Comparison of ENCODE assay signal across 8 cellular contexts in genomic region chr4:37825501-37825900, GRCh38. TPM values are rescaled to one million over a fixed set of nuclear protein-coding genes. Genes with fewer than 3 reads are reported as not detected.
DNase-seq lines count a peak whose midpoint lies in the region; ATAC-seq, FAIRE-seq and TF ChIP-seq lines count a peak whose summit lies in the region.
"Not testable (repeated sequence)": the region's sequence is repeated elsewhere in the genome, so short reads cannot be mapped to it uniquely, and the experiment has no call there.

No MANE protein-coding gene starts in this region.

- H4K5ac ChIP-seq in mesendoderm (ENCODE audit: low read length) = not testable (repeated sequence)

- CTCF ChIA-PET in activated CD4-positive, alpha-beta memory T cell treated with anti-CD3 and anti-CD28 coated beads, Interleukin-2, amount 10 ng/mL, durations not matched to agents 7 days and 5 days (lab: Charles Lee) = interaction anchor here (1.4 to 1.5 kb wide), 2 partner anchors 139 to 153 kb away, joined by 3 to 4 read pairs; partner anchors contain the start of gene RELL1

- POLR2A ChIA-PET in activated CD4-positive, alpha-beta memory T cell treated with anti-CD3 and anti-CD28 coated beads, Interleukin-2, amount 10 ng/mL, durations not matched to agents 7 days and 5 days (lab: Charles Lee) = interaction anchor here (0.7 to 3.4 kb wide), 7 partner anchors 9 to 900 kb away, joined by 3 to 31 read pairs (median 3); partner anchors contain the start of gene TBC1D1

- H3K79me1 ChIP-seq in mesendoderm (ENCODE audit: low read length) = not testable (repeated sequence)

- H3K4me3 ChIP-seq in NB4 (ENCODE audit: low read depth, low read length) = peak overlapping the region; percentile 81
- peak overlapping the region; percentile 89 for H3K4me3 ChIP-seq in bronchial epithelial cell (ENCODE audit: low read depth, low read length)
- not testable (repeated sequence) for H3K4me3 ChIP-seq in mesendoderm (ENCODE audit: low read length)
- H3K4me3 ChIP-seq in rectal smooth muscle tissue (ENCODE audit: low read length) = peak overlapping the region; percentile 95
- H3K4me3 ChIP-seq in uterus = peak overlapping the region; percentile 69 to 95

- H3K36me3 Mint-ChIP-seq in activated CD4-positive, alpha-beta memory T cell treated with anti-CD3 and anti-CD28 coated beads, Interleukin-2, amount 10 ng/mL, durations not matched to agents 7 days and 5 days (ENCODE audit: low read depth) = peaks cover 17% of the 10 kb centered on the region

- not testable (repeated sequence) for FAIRE-seq in bronchial epithelial cell (lab: Jason Lieb, UNC)

- H3K27me3 ChIP-seq in bronchial epithelial cell (ENCODE audit: control insufficient read depth, insufficient read depth, low read length); foreskin keratinocyte; mesendoderm (ENCODE audit: insufficient read depth, low read length, poor library complexity); rectal smooth muscle tissue (ENCODE audit: control insufficient read depth, insufficient read depth, low read length); uterus: not testable (repeated sequence)

- H3K4me1 Mint-ChIP-seq in activated CD4-positive, alpha-beta memory T cell treated with anti-CD3 and anti-CD28 coated beads, Interleukin-2, amount 10 ng/mL, durations not matched to agents 7 days and 5 days = peaks cover 43% of the 10 kb centered on the region

- not testable (repeated sequence) for H2BK15ac ChIP-seq in mesendoderm (replicated peaks; ENCODE audit: low read depth)

- not testable (repeated sequence) for H3K79me2 ChIP-seq in mesendoderm (ENCODE audit: control insufficient read depth, insufficient read depth, low read length)

- not testable (repeated sequence) for H3K27me3 Mint-ChIP-seq in activated CD4-positive, alpha-beta memory T cell treated with anti-CD3 and anti-CD28 coated beads, Interleukin-2, amount 10 ng/mL, durations not matched to agents 7 days and 5 days

- no CpG with 5 or more reads among the region's 9 CpGs for WGBS in mesendoderm (ENCODE audit: extremely low coverage, insufficient coverage, low lambda C conversion rate)

- not testable (repeated sequence) for H2BK120ac ChIP-seq in mesendoderm (ENCODE audit: low read depth, low read length)

- not testable (repeated sequence) for ATAC-seq in foreskin keratinocyte

- H3K27ac Mint-ChIP-seq in activated CD4-positive, alpha-beta memory T cell treated with anti-CD3 and anti-CD28 coated beads, Interleukin-2, amount 10 ng/mL, durations not matched to agents 7 days and 5 days = not testable (repeated sequence)

- H3K9ac ChIP-seq in ES-I3 (ENCODE audit: low read depth, low read length) (peak overlapping the region; percentile 87), mesendoderm (ENCODE audit: low read length) (peak overlapping the region; percentile 60)
- not testable (repeated sequence) for H3K9ac ChIP-seq in rectal smooth muscle tissue (ENCODE audit: low read length)

- not testable (repeated sequence) for H3K27ac ChIP-seq in foreskin keratinocyte; mesendoderm (ENCODE audit: low read depth, low read length)
- H3K27ac ChIP-seq in rectal smooth muscle tissue (ENCODE audit: low read depth, low read length) (peak overlapping the region; percentile 69), uterus (peak overlapping the region; percentile 84 to 86)

- H3K56ac ChIP-seq in mesendoderm (ENCODE audit: low read length) = peak overlapping the region; percentile 87

- not testable (repeated sequence) for H3K9me3 ChIP-seq in ES-I3 (ENCODE audit: control insufficient read depth, insufficient read depth, low read length); uterus

- TF ChIP-seq POLR2A in NB4 (IDR thresholded peaks at IDR 0.05; ENCODE audit: extremely low read depth, insufficient read length); uterus (IDR thresholded peaks at IDR 0.05): not testable (repeated sequence)

- not testable (repeated sequence) for H3K18ac ChIP-seq in mesendoderm (ENCODE audit: low read length)

- peak overlapping the region; percentile 97 for H3K4me2 ChIP-seq in mesendoderm (ENCODE audit: low read length)

- H2BK5ac ChIP-seq in mesendoderm (ENCODE audit: low read length) = not testable (repeated sequence)

- not testable (repeated sequence) for DNase-seq in NB4 (ENCODE audit: low read depth); activated CD4-positive, alpha-beta memory T cell treated with anti-CD3 and anti-CD28 coated beads, Interleukin-2, amount 10 ng/mL, durations not matched to agents 7 days and 5 days; bronchial epithelial cell (ENCODE audit: low read depth); mesendoderm; uterus
- peak in 1 of 2 donors; percentile 10 for DNase-seq in foreskin keratinocyte

- not testable (repeated sequence) for H3K4me1 ChIP-seq in ES-I3 (ENCODE audit: insufficient read depth, low read length); mesendoderm (ENCODE audit: control insufficient read depth, low read depth, low read length); rectal smooth muscle tissue (ENCODE audit: control insufficient read depth, insufficient read depth, low read length)
- H3K4me1 ChIP-seq in foreskin keratinocyte (peaks cover 17% of the 10 kb centered on the region), uterus (peaks cover 0 to 12% of the 10 kb centered on the region in 2 donors)

- not testable (repeated sequence) for H4K8ac ChIP-seq in mesendoderm (ENCODE audit: low read depth, low read length)

- not testable (repeated sequence) for TF ChIP-seq CTCF in NB4 (IDR thresholded peaks at IDR 0.05; ENCODE audit: low read depth, low read length)
- TF ChIP-seq CTCF in bronchial epithelial cell (IDR thresholded peaks at IDR 0.05; ENCODE audit: insufficient read depth, low read length, severe bottlenecking) = peak; percentile 2
- TF ChIP-seq CTCF in foreskin keratinocyte (conservative IDR thresholded peaks at IDR 0.05) = peak; percentile 46
- TF ChIP-seq CTCF in uterus (IDR thresholded peaks at IDR 0.05) = peak in 1 of 4 experiments; percentile 26

- not testable (repeated sequence) for H3K36me3 ChIP-seq in ES-I3 (ENCODE audit: insufficient read depth, low read length); bronchial epithelial cell (ENCODE audit: control insufficient read depth, insufficient read depth, low read length); mesendoderm (ENCODE audit: control insufficient read depth, insufficient read depth, low read length); rectal smooth muscle tissue (ENCODE audit: control insufficient read depth, insufficient read depth, low read length); uterus

- H2AK5ac ChIP-seq in mesendoderm (ENCODE audit: low read length) = not testable (repeated sequence)

- H3K4me3 Mint-ChIP-seq in activated CD4-positive, alpha-beta memory T cell treated with anti-CD3 and anti-CD28 coated beads, Interleukin-2, amount 10 ng/mL, durations not matched to agents 7 days and 5 days = peak overlapping the region; percentile 85

- not testable (repeated sequence) for H3K23ac ChIP-seq in mesendoderm (ENCODE audit: low read length)

- not testable (repeated sequence) for H3K9me3 Mint-ChIP-seq in activated CD4-positive, alpha-beta memory T cell treated with anti-CD3 and anti-CD28 coated beads, Interleukin-2, amount 10 ng/mL, durations not matched to agents 7 days and 5 days

- intact Hi-C loops in uterus (cut with DNase I; ENCODE audit: low total_unique reads) = not testable (repeated sequence)

- H3K4ac ChIP-seq in mesendoderm (ENCODE audit: low read depth, low read length) = not testable (repeated sequence)

RNA-seq across cellular contexts. Expression of gene PGM2, which starts 1.0 kb away (rescaled TPM):
- 10 to 100 TPM; 30.6 to 37.4 TPM for total RNA-seq in activated CD4-positive, alpha-beta memory T cell treated with anti-CD3 and anti-CD28 coated beads, Interleukin-2, amount 10 ng/mL, durations not matched to agents 7 days and 5 days
- total RNA-seq in bronchial epithelial cell = 59.2 and 61.3 TPM in 2 replicates
- 27.7 and 31.1 TPM in 2 replicates for total RNA-seq in foreskin keratinocyte
- 13.6 and 17.8 TPM in 2 replicates for polyA plus RNA-seq in foreskin keratinocyte
- 22.5 TPM for polyA plus RNA-seq in mesendoderm (2013, experiment 1 of 2)
- polyA plus RNA-seq in mesendoderm (2013, experiment 2 of 2) = 22.6 TPM
- total RNA-seq in uterus = 10 to 100 TPM; 37.4 to 45.6 (median 39.9) TPM
